1 cellular context compared by ENCODE assay signal in genomic region chr19:18227781-18228271, GRCh38.
TF ChIP-seq lines count a peak whose summit lies in the region.

No MANE protein-coding gene starts in this region.

TF ChIP-seq in HepG2, 621 proteins besides CTCF, POLR2A, EP300 and RAD21:
- peak; percentile 81 for TF ChIP-seq ZNF629 (CRISPR knock-in tag; conservative IDR thresholded peaks at IDR 0.05)
- TF ChIP-seq ZNF431 (CRISPR knock-in tag; IDR thresholded peaks at IDR 0.05; ENCODE audit: borderline replicate concordance, low read depth) = no peak
- TF ChIP-seq ZNF646 (CRISPR knock-in tag; IDR thresholded peaks at IDR 0.05) = no peak
